ENCODE assay signal across 16 cellular contexts in the genomic region with DNA sequence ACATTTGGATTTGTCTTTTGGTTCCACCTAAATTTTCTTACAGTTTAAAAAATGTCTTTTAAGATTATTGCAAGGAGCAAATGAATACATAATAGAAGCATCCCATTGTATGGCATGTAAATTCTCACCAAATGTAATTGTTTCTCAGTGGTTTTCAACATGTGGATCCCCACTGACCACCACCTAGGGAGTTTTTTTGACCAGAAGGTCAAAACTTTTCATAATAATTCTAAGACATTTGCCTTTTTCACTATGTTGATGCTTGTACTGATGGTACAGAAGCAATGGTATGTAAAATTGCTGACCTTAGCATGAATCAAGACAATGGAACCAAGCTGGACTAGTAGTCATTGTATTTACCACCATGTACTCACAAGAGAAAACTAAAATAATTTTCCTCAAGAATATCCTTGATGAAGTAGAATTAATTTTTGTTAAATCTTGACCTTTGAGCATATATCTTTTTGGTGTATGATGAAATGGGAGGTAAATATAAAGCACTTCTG.
"Had no signal": no experiment of that assay in that cellular context is flagged by ENCODE, and none has a peak within 500 bp of the region (broad histone marks: within the 10 kb centered on the region; RNA-seq: fewer than 3 reads in every experiment).

No MANE protein-coding gene starts in this region.

- H3K4me3 Mint-ChIP-seq: naive B cell had no signal

- H3K36me3 ChIP-seq: upper lobe of right lung, WERI-Rb-1 had no signal

- H3K4me3 ChIP-seq: cardiac muscle cell, heart right ventricle, spleen, upper lobe of right lung had no signal

- H3K27ac ChIP-seq: cardiac muscle cell, upper lobe of right lung, WERI-Rb-1 had no signal

- H3K9me3 ChIP-seq: heart right ventricle, spleen, upper lobe of right lung had no signal

- FAIRE-seq: TTC549 had no signal

- DNase-seq: activated CD4-positive, CD25-positive, alpha-beta regulatory T cell treated with anti-CD3 and anti-CD28 coated beads, Interleukin-2, amount 50 U/mL, for 72 hours; activated gamma-delta T cell; activated naive CD4-positive, alpha-beta T cell treated with anti-CD3 and anti-CD28 coated beads, Interleukin-2, amount 50 U/mL, for 16 hours; activated naive CD8-positive, alpha-beta T cell treated with anti-CD3 and anti-CD28 coated beads, Interleukin-2, amount 50 U/mL, for 24 hours; activated T-cell treated with anti-CD3 and anti-CD28 coated beads for 4 hours; heart right ventricle; left colon; naive B cell; occipital lobe; spleen; stimulated activated CD4-positive, alpha-beta T cell treated with anti-CD3 and anti-CD28 coated beads, Interleukin-4, amount 100 ng/mL, for 1 hour; stimulated activated naive CD8-positive, alpha-beta T cell treated with anti-CD3 and anti-CD28 coated beads, Interleukin-15, Interleukin-2, amounts not matched to agents 100 U/mL and 50 U/mL, for 24 hours; upper lobe of right lung; WERI-Rb-1 had no signal

- H3K27me3 Mint-ChIP-seq: activated naive CD8-positive, alpha-beta T cell treated with anti-CD3 and anti-CD28 coated beads, Interleukin-2, amount 50 U/mL, for 24 hours; naive B cell had no signal

- H3K9me3 Mint-ChIP-seq: activated naive CD8-positive, alpha-beta T cell treated with anti-CD3 and anti-CD28 coated beads, Interleukin-2, amount 50 U/mL, for 24 hours; naive B cell had no signal

- ATAC-seq: activated naive CD8-positive, alpha-beta T cell treated with anti-CD3 and anti-CD28 coated beads, Interleukin-2, amount 50 U/mL, for 24 hours; heart right ventricle; left colon; stimulated activated naive CD8-positive, alpha-beta T cell treated with anti-CD3 and anti-CD28 coated beads, Interleukin-15, Interleukin-2, amounts not matched to agents 100 U/mL and 50 U/mL, for 24 hours; upper lobe of right lung had no signal

- H3K27me3 ChIP-seq: cardiac muscle cell, heart right ventricle, spleen, upper lobe of right lung had no signal
